Comparison of ENCODE assay signal across 1 cellular context in genomic region chr5:15391648-15392392, GRCh38.
TF ChIP-seq lines count a peak whose summit lies in the region.

No MANE protein-coding gene starts in this region.

TF ChIP-seq in H1, 55 proteins besides CTCF, POLR2A, EP300 and RAD21 (continued from another document):
- TF ChIP-seq CHD7 (IDR thresholded peaks at IDR 0.05; ENCODE audit: insufficient replicate concordance, low read length) (no peak), POU5F1 (IDR thresholded peaks at IDR 0.05; ENCODE audit: low read depth, low read length) (no peak), SIRT6 (IDR thresholded peaks at IDR 0.05; ENCODE audit: low read length) (no peak), GTF2F1 (IDR thresholded peaks at IDR 0.05; ENCODE audit: borderline replicate concordance, low read depth, low read length) (no peak), EZH2 (IDR thresholded peaks at IDR 0.05; ENCODE audit: low read depth, low read length, severe bottlenecking) (no peak), ZNF274 (IDR thresholded peaks at IDR 0.05; ENCODE audit: borderline replicate concordance, extremely low read depth, low read length) (no peak), JUND (IDR thresholded peaks at IDR 0.05; ENCODE audit: low read length) (no peak), USF2 (IDR thresholded peaks at IDR 0.05; ENCODE audit: low read length) (no peak)
